In genomic region chr16:30370444-30371247, GRCh38 we compare ENCODE assay signal across 8 cellular contexts. TPM values are rescaled to one million over a fixed set of nuclear protein-coding genes. Genes with fewer than 3 reads are reported as not detected.
A peak's percentile ranks its signal among the peaks of the same experiment; 100 is the strongest.
DNase-seq lines count a peak whose midpoint lies in the region; ATAC-seq and TF ChIP-seq lines count a peak whose summit lies in the region.

TBC1D10B (minus strand) TSS chr16:30370494; CDS start chr16:30370183, 311 bp downstream.

- in situ Hi-C loops in ACHN (cut with HindIII; ENCODE audit: low pct_ligation_motif_present, low pct_unique_long_range_greater_than_20kb, low sequenced_read_pairs) = no loop called here

- peak; percentile 100 for DNase-seq in ACHN
- DNase-seq in NCI-H226 = peak; percentile 100
- DNase-seq in activated B cell treated with CpG ODN at 0.5 μM for 24 hours = peak; percentile 92
- DNase-seq in cardiac fibroblast (ENCODE audit: low read depth in 2 of 2) = peak; percentile 100

- ATAC-seq in GM18907 (IDR thresholded peaks at IDR 0.05; ENCODE audit: unreplicated experiment) (peak; percentile 80), HG03196 (IDR thresholded peaks at IDR 0.05; ENCODE audit: unreplicated experiment) (peak; percentile 69), activated B cell treated with CpG ODN at 0.5 μM for 24 hours (ENCODE audit: low read depth) (peak; percentile 83)

- no peaks in the 10 kb centered on the region for H3K27me3 ChIP-seq in iPS-20b (ENCODE audit: insufficient read depth, low read length)
- H3K27me3 ChIP-seq in skeletal muscle tissue (ENCODE audit: control insufficient read depth in 3 of 3, insufficient read depth in 3 of 3, low read length in 3 of 3) = no peaks in the 10 kb centered on the region

- H3K9me3 Mint-ChIP-seq in activated B cell treated with CpG ODN at 0.5 μM for 24 hours = no peaks in the 10 kb centered on the region

- no peak within 1 kb of the TSS for H3K27ac ChIP-seq in iPS-20b (ENCODE audit: low read length)
- H3K27ac ChIP-seq in skeletal muscle tissue (ENCODE audit: low read depth, low read length) = peak within 1 kb of the TSS; percentile 100

- H3K4me1 ChIP-seq in iPS-20b (ENCODE audit: insufficient read depth, low read length) (peaks cover 15% of the 10 kb centered on the region; the same call in 1 of the 2 replicates), skeletal muscle tissue (ENCODE audit: control insufficient read depth in 3 of 3, insufficient read depth in 3 of 3, low read length in 3 of 3) (peaks cover 38 to 60% (median 48%) of the 10 kb centered on the region in 3 donors)

- H3K9ac ChIP-seq in iPS-20b (ENCODE audit: low read depth, low read length) = peak within 1 kb of the TSS; percentile 53; the same call in 1 of the 2 replicates
- H3K9ac ChIP-seq in skeletal muscle tissue (ENCODE audit: low read depth in 1 of 3, low read length in 3 of 3) = peak within 1 kb of the TSS; percentile 88 to 91 (median 89)

- H3K4me1 Mint-ChIP-seq in activated B cell treated with CpG ODN at 0.5 μM for 24 hours = peaks cover 52% of the 10 kb centered on the region

- CTCF ChIA-PET in activated B cell treated with CpG ODN at 0.5 μM for 24 hours (lab: Charles Lee) = interaction anchor here (0.8 to 2.2 kb wide), 10 partner anchors 12 to 288 kb away, joined by 3 to 18 read pairs (median 6); partner anchors contain the start of genes CD2BP2, DCTPP1, SEPTIN1 and TBX6

- H3K4me3 ChIP-seq in cardiac fibroblast (replicated peaks in 1 of 2; ENCODE audit: low read depth in 2 of 2, low read length in 2 of 2) (peak within 1 kb of the TSS; percentile 76 to 87), iPS-20b (ENCODE audit: low read length) (peak within 1 kb of the TSS; percentile 75), skeletal muscle tissue (ENCODE audit: low read length in 3 of 3) (peak within 1 kb of the TSS; percentile 85 to 93 (median 88))

- TF ChIP-seq CTCF in activated B cell treated with CpG ODN at 0.5 μM for 24 hours (IDR thresholded peaks at IDR 0.05) (no peak), cardiac fibroblast (IDR thresholded peaks at IDR 0.05; ENCODE audit: low read depth, low read length) (peak; percentile 25)

- intact Hi-C loops in activated B cell treated with CpG ODN at 0.5 μM for 24 hours (cut with micrococcal nuclease) = loop anchor here (1.0 to 10.0 kb wide), 10 partner anchors 8 to 776 kb away; partner anchors contain the start of genes CD2BP2, FBRS, SRCAP and ZNF48

- peak within 1 kb of the TSS; percentile 86 for H3K27ac Mint-ChIP-seq in activated B cell treated with CpG ODN at 0.5 μM for 24 hours

- H3K9me3 ChIP-seq in iPS-20b (ENCODE audit: insufficient read depth, low read depth, low read length) = no peaks in the 10 kb centered on the region
- no peaks in the 10 kb centered on the region for H3K9me3 ChIP-seq in skeletal muscle tissue (ENCODE audit: control insufficient read depth in 3 of 3, low read length in 3 of 3)

- peak within 1 kb of the TSS; percentile 87 for H3K4me3 Mint-ChIP-seq in activated B cell treated with CpG ODN at 0.5 μM for 24 hours

- H3K27me3 Mint-ChIP-seq in activated B cell treated with CpG ODN at 0.5 μM for 24 hours = no peaks in the 10 kb centered on the region

- H3K36me3 ChIP-seq in iPS-20b (ENCODE audit: insufficient read depth, low read depth, low read length) (no peaks in the 10 kb centered on the region; the same call in 1 of the 2 replicates), skeletal muscle tissue (ENCODE audit: control insufficient read depth in 3 of 3, insufficient read depth in 3 of 3, low read length in 3 of 3) (peaks cover under 1 to 5% (median under 1%) of the 10 kb centered on the region in 3 donors)

- POLR2A ChIA-PET in activated B cell treated with CpG ODN at 0.5 μM for 24 hours (lab: Charles Lee) = interaction anchor here (0.6 to 3.9 kb wide), 26 partner anchors 8 to 555 kb away, joined by 3 to 39 read pairs (median 6); partner anchors contain the start of genes ALDOA, CD2BP2, CORO1A and DCTPP1

- H3K36me3 Mint-ChIP-seq in activated B cell treated with CpG ODN at 0.5 μM for 24 hours (ENCODE audit: low read depth) = peaks cover 13% of the 10 kb centered on the region

RNA-seq across cellular contexts. Expression of gene TBC1D10B, which starts in this region (rescaled TPM):
- total RNA-seq in activated B cell treated with CpG ODN at 0.5 μM for 24 hours (46.3 and 50.2 TPM in 2 replicates), skeletal muscle tissue (24.5 TPM)
